Comparison of ENCODE assay signal across 8 cellular contexts in genomic region chr15:64009798-64010241, GRCh38. TPM values are rescaled to one million over a fixed set of nuclear protein-coding genes. Genes with fewer than 3 reads are reported as not detected.
DNase-seq lines count a peak whose midpoint lies in the region; ATAC-seq and TF ChIP-seq lines count a peak whose summit lies in the region.

No MANE protein-coding gene starts in this region.

- H3K4me1 ChIP-seq in transverse colon (peaks cover 15 to 83% (median 56%) of the 10 kb centered on the region in 4 donors), aorta (ENCODE audit: control insufficient read depth in 1 of 2, insufficient read depth in 2 of 2, low read length in 2 of 2) (no peaks in the 10 kb centered on the region)

- H3K27ac ChIP-seq in transverse colon (peak overlapping the region; percentile 67 to 79 (median 74)), substantia nigra (ENCODE audit: low read depth, low read length, poor library complexity, severe bottlenecking) (no peak overlapping the region), aorta (ENCODE audit: low read depth in 1 of 2, low read length in 2 of 2) (no peak overlapping the region)

- peak; percentile 37 for ATAC-seq in HG02938 (IDR thresholded peaks at IDR 0.05; ENCODE audit: unreplicated experiment)
- ATAC-seq in aorta (ENCODE audit: low FRiP score): no peak

- H3K27me3 ChIP-seq in transverse colon (no peaks in the 10 kb centered on the region), aorta (ENCODE audit: control insufficient read depth in 1 of 2, insufficient read depth in 2 of 2, low read length in 1 of 2) (no peaks in the 10 kb centered on the region)

- H3K4me3 ChIP-seq in transverse colon: no peak overlapping the region
- H3K4me3 ChIP-seq in aorta (ENCODE audit: low read length in 2 of 2): no peak overlapping the region

- no peaks in the 10 kb centered on the region for H3K36me3 ChIP-seq in transverse colon
- H3K36me3 ChIP-seq in aorta (ENCODE audit: control insufficient read depth in 1 of 2, insufficient read depth in 2 of 2, low read length in 1 of 2): peaks cover 0 to 2% of the 10 kb centered on the region in 2 donors

- H3K9me3 ChIP-seq in transverse colon (no peaks in the 10 kb centered on the region), aorta (ENCODE audit: control insufficient read depth, low read length) (no peaks in the 10 kb centered on the region)

- DNase-seq in AG20443 (ENCODE audit: low spot score) (peak; percentile 40), iris pigment epithelial cell (ENCODE audit: low read depth) (peak; percentile 48), transverse colon (no peak), substantia nigra (lab: John Stamatoyannopoulos, UW) (no peak), NCI-H2227 (lab: John Stamatoyannopoulos, UW; ENCODE audit: unreplicated experiment) (no peak), aorta (no peak)
- peak in 2 of 3 experiments; percentile 16 to 31 for DNase-seq in activated CD8-positive, alpha-beta memory T cell treated with anti-CD3 and anti-CD28 coated beads for 48 hours (ENCODE audit: low read depth in 2 of 3, low spot score in 2 of 3)

- TF ChIP-seq CTCF in transverse colon (IDR thresholded peaks at IDR 0.05): no peak

- TF ChIP-seq EP300 in transverse colon (IDR thresholded peaks at IDR 0.05; ENCODE audit: low read depth): no peak

- in situ Hi-C loops in transverse colon (cut with MboI; ENCODE audit: low pct_ligation_motif_present in 1 of 4, low pct_unique_long_range_greater_than_20kb in 1 of 4, low sequenced_read_pairs in 3 of 4): no loop called here

- WGBS in transverse colon (ENCODE audit: low coverage in 1 of 2), 2 donors: 43 to 64% methylated on average over 3 of the region's 3 CpGs
- 78 to 83% methylated on average over 3 of the region's 3 CpGs for WGBS in aorta, 2 donors

- intact Hi-C loops in transverse colon (cut with DNase I; ENCODE audit: low total_unique reads) (no loop called here), aorta (cut with DNase I) (no loop called here)

- TF ChIP-seq POLR2A in transverse colon (IDR thresholded peaks at IDR 0.05): no peak

RNA-seq across cellular contexts. Expression of gene DAPK2, which starts 36.5 kb away (rescaled TPM):
- total RNA-seq in transverse colon: 100 to 1,000 TPM in 3 of 4 donors, 10 to 100 TPM in 1; 45.1 to 244 (median 107) TPM
- total RNA-seq in aorta: 1 to 10 TPM; 6.0 to 8.0 TPM
- 1 to 10 TPM; 2.0 to 8.1 TPM for polyA plus RNA-seq in aorta

Comparison
In these comparisons a context has a peak if more than half of its experiments do, and no peak if none do; other contexts are left out.
1. DNase-seq: peak in AG20443 (single experiment), activated CD8-positive, alpha-beta memory T cell treated with anti-CD3 and anti-CD28 coated beads for 48 hours (2 of 3) and iris pigment epithelial cell (single experiment); none in transverse colon (single experiment), substantia nigra (0 of 49), NCI-H2227 (single experiment) and aorta (0 of 2).
2. H3K27ac ChIP-seq: peak in transverse colon (4 of 4); none in substantia nigra (single experiment) and aorta (0 of 2).
3. RNA of gene DAPK2, which starts 36.5 kb away (total RNA-seq): 45.1 to 244 TPM in transverse colon; 6.0 to 8.0 TPM in aorta; every median in the first group is over 4 times any median in the second.